ENCODE assay signal across 12 cellular contexts in genomic region chr2:41967426-41968181, GRCh38.
DNase-seq lines count a peak whose midpoint lies in the region; ATAC-seq and TF ChIP-seq lines count a peak whose summit lies in the region.
"Had no signal": no experiment of that assay in that cellular context is flagged by ENCODE, and none has a peak within 500 bp of the region (broad histone marks: within the 10 kb centered on the region; RNA-seq: fewer than 3 reads in every experiment).

No MANE protein-coding gene starts in this region.

- H3K27ac ChIP-seq in H9 (ENCODE audit: insufficient read length, low read depth, low read length) = no peak overlapping the region
- H3K27ac ChIP-seq in endodermal cell (ENCODE audit: low read depth, low read length) = no peak overlapping the region
- peak overlapping the region in 1 of 2 donors; percentile 49 for H3K27ac ChIP-seq in lung (ENCODE audit: low read depth in 1 of 2, low read length in 1 of 2)
- H3K27ac ChIP-seq in stomach = peak overlapping the region in 4 of 5 donors; percentile 59 to 76 (median 60)

- TF ChIP-seq CTCF in H9 (conservative IDR thresholded peaks at IDR 0.05) (no peak), endodermal cell (conservative IDR thresholded peaks at IDR 0.05) (no peak), lung (IDR thresholded peaks at IDR 0.05; ENCODE audit: control extremely low read depth, extremely low read depth) (no peak), stomach (IDR thresholded peaks at IDR 0.05) (no peak), HFFc6 (IDR thresholded peaks at IDR 0.05) (no peak)

- H4K5ac ChIP-seq in H9 (ENCODE audit: insufficient read length, low read depth, low read length) = no peak overlapping the region

- no peak overlapping the region for H2BK120ac ChIP-seq in H9 (ENCODE audit: low read depth, low read length, poor library complexity, severe bottlenecking)

- H3K36me3 ChIP-seq in endodermal cell (ENCODE audit: control insufficient read depth, insufficient read depth, low read length) (no peaks in the 10 kb centered on the region), lung (ENCODE audit: control insufficient read depth in 2 of 2, insufficient read depth in 2 of 2, low read length in 2 of 2) (no peaks in the 10 kb centered on the region), stomach (no peaks in the 10 kb centered on the region)

- H3K79me1 ChIP-seq in H9 (ENCODE audit: insufficient read depth, low read depth, low read length, poor library complexity, severe bottlenecking) = no peaks in the 10 kb centered on the region

- H3K14ac ChIP-seq in H9 (ENCODE audit: insufficient read depth, low read length) = no peak overlapping the region

- no peak overlapping the region for H3K18ac ChIP-seq in H9 (ENCODE audit: insufficient read length, low read depth, low read length)

- no peak overlapping the region for H3K56ac ChIP-seq in H9 (ENCODE audit: insufficient read length, low read depth, low read length)

- H3K4me1 Mint-ChIP-seq in H9 (peaks cover 46 to 52% of the 10 kb centered on the region in 2 experiments), endodermal cell (peaks cover 49% of the 10 kb centered on the region), HFFc6 (ENCODE audit: low read depth) (peaks cover 20% of the 10 kb centered on the region)
- H3K4me1 Mint-ChIP-seq: CD4-positive, CD25-positive, alpha-beta regulatory T cell had no signal

- H3K9ac ChIP-seq in H9 (ENCODE audit: extremely low read depth, insufficient read length, low read length) = no peak overlapping the region
- H3K9ac ChIP-seq in endodermal cell (ENCODE audit: extremely low read depth, low read length, poor library complexity, severe bottlenecking) = no peak overlapping the region

- H4K91ac ChIP-seq in H9 (ENCODE audit: insufficient read length, low read depth, low read length) = no peak overlapping the region

- no peak overlapping the region for H3K4ac ChIP-seq in H9 (ENCODE audit: low read depth, low read length)

- WGBS in H9 (ENCODE audit: extremely low coverage, insufficient read length, low lambda C conversion rate) = no CpG with 5 or more reads among the region's 14 CpGs
- 86 to 95% methylated on average over 10 to 14 of the region's 14 CpGs for WGBS in endodermal cell (ENCODE audit: insufficient coverage in 1 of 2, insufficient read length in 1 of 2), 2 experiments
- WGBS in lung, 2 donors = 64 to 65% methylated on average over 14 of the region's 14 CpGs
- WGBS in stomach, 5 donors = 31 to 38% (median 32%) methylated on average over 12 to 14 of the region's 14 CpGs

- H3K23me2 ChIP-seq in H9 (ENCODE audit: insufficient read length, low read depth, low read length, poor library complexity, severe bottlenecking) = no peaks in the 10 kb centered on the region

- DNase-seq in H9 = no peak
- peak; percentile 50 for DNase-seq in endodermal cell
- DNase-seq in lung (ENCODE audit: low spot score) = peak; percentile 35
- DNase-seq in stomach = no peak
- DNase-seq in HFFc6 = no peak
- DNase-seq in EL = no peak
- DNase-seq: CD4-positive, CD25-positive, alpha-beta regulatory T cell; effector memory CD8-positive, alpha-beta T cell; NCI-H2107 had no signal

- no peak overlapping the region for H3K23ac ChIP-seq in H9 (ENCODE audit: insufficient read length, low read depth, low read length)

- no peak overlapping the region for H2BK20ac ChIP-seq in H9 (ENCODE audit: low read depth, low read length, poor library complexity, severe bottlenecking)

- no peak overlapping the region for H2BK5ac ChIP-seq in H9 (ENCODE audit: insufficient read length, low read length)

- no peak overlapping the region for H2BK15ac ChIP-seq in H9 (ENCODE audit: low read depth, low read length)

- H3K27me3 Mint-ChIP-seq in H9 (ENCODE audit: low read depth) (peaks cover 5% of the 10 kb centered on the region), endodermal cell (ENCODE audit: insufficient read depth) (no peaks in the 10 kb centered on the region), HFFc6 (ENCODE audit: insufficient read depth) (peaks cover 51% of the 10 kb centered on the region)

- no peaks in the 10 kb centered on the region for H3K27me3 ChIP-seq in H9 (ENCODE audit: insufficient read depth, low read length)
- no peaks in the 10 kb centered on the region for H3K27me3 ChIP-seq in endodermal cell (ENCODE audit: control insufficient read depth, insufficient read depth, low read length, poor library complexity, severe bottlenecking)
- no peaks in the 10 kb centered on the region for H3K27me3 ChIP-seq in lung (ENCODE audit: control insufficient read depth, insufficient read depth)
- no peaks in the 10 kb centered on the region for H3K27me3 ChIP-seq in stomach

- H3K4me3 ChIP-seq in endodermal cell (ENCODE audit: low read length) = no peak overlapping the region
- H3K4me3 ChIP-seq in lung = no peak overlapping the region
- no peak overlapping the region for H3K4me3 ChIP-seq in stomach

- no peaks in the 10 kb centered on the region for H4K20me1 ChIP-seq in H9 (ENCODE audit: control insufficient read depth, insufficient read depth, insufficient read length)

- no peak for ATAC-seq in lung (ENCODE audit: insufficient read depth, low FRiP score)
- ATAC-seq in HG03342 (IDR thresholded peaks at IDR 0.05; ENCODE audit: unreplicated experiment) = no peak
- no peak for ATAC-seq in HG03097 (IDR thresholded peaks at IDR 0.05; ENCODE audit: low FRiP score, unreplicated experiment)
- ATAC-seq: effector memory CD8-positive, alpha-beta T cell had no signal

- TF ChIP-seq POLR2A in stomach (IDR thresholded peaks at IDR 0.05) = no peak

- no peaks in the 10 kb centered on the region for H3K9me3 ChIP-seq in H9 (ENCODE audit: control insufficient read depth, low read depth, low read length)
- no peaks in the 10 kb centered on the region for H3K9me3 ChIP-seq in endodermal cell (ENCODE audit: control insufficient read depth, low read length)
- H3K9me3 ChIP-seq in lung (ENCODE audit: control insufficient read depth in 2 of 2, insufficient read depth in 1 of 2, low read length in 1 of 2) = no peaks in the 10 kb centered on the region
- no peaks in the 10 kb centered on the region for H3K9me3 ChIP-seq in stomach

- H3K9me3 Mint-ChIP-seq in H9 (no peaks in the 10 kb centered on the region; a peak in 1 of 5 replicates), endodermal cell (no peaks in the 10 kb centered on the region), HFFc6 (no peaks in the 10 kb centered on the region)
- H3K9me3 Mint-ChIP-seq: activated T-helper 2 cell treated with anti-CD3 and anti-CD28 coated beads, Interferon-gamma antibody, Interleukin-2, Interleukin-4, amounts not matched to agents 10 μg/mL and 5 μg/mL and 100 μg/mL, durations not matched to agents 14 hours and 24 hours and 36 hours; effector memory CD8-positive, alpha-beta T cell had no signal

- peak overlapping the region in 2 of 3 experiments; percentile 65 to 84; a peak in 3 of 7 replicates for H3K27ac Mint-ChIP-seq in H9
- no peak overlapping the region for H3K27ac Mint-ChIP-seq in endodermal cell
- no peak overlapping the region for H3K27ac Mint-ChIP-seq in HFFc6
- H3K27ac Mint-ChIP-seq: activated T-helper 2 cell treated with anti-CD3 and anti-CD28 coated beads, Interferon-gamma antibody, Interleukin-2, Interleukin-4, amounts not matched to agents 10 μg/mL and 5 μg/mL and 100 μg/mL, durations not matched to agents 14 hours and 24 hours and 36 hours; CD4-positive, CD25-positive, alpha-beta regulatory T cell; effector memory CD8-positive, alpha-beta T cell had no signal

- H3T11ph ChIP-seq in H9 (ENCODE audit: low read length) = no peak overlapping the region

- H2AFZ ChIP-seq in H9 (ENCODE audit: low read length) = no peak overlapping the region

- H4K8ac ChIP-seq in H9 (replicated peaks; ENCODE audit: insufficient read length, low read depth, low read length) = no peak overlapping the region

- no peaks in the 10 kb centered on the region for H3K79me2 ChIP-seq in H9 (ENCODE audit: insufficient read depth, low read length)

- no peak for TF ChIP-seq EP300 in stomach (IDR thresholded peaks at IDR 0.05)

- H2AK5ac ChIP-seq in H9 (ENCODE audit: insufficient read length, low read length) = no peak overlapping the region

- H2BK12ac ChIP-seq in H9 (ENCODE audit: insufficient read length, low read depth, low read length) = no peak overlapping the region

- no peak overlapping the region for H3K4me2 ChIP-seq in H9 (ENCODE audit: insufficient read depth, insufficient read length, low read length)

- peaks cover 6% of the 10 kb centered on the region; the same call in 1 of the 2 replicates for H3K4me1 ChIP-seq in H9 (ENCODE audit: insufficient read depth, low read length)
- H3K4me1 ChIP-seq in endodermal cell (ENCODE audit: control insufficient read depth, insufficient read depth, low read length) = peaks cover 25% of the 10 kb centered on the region
- H3K4me1 ChIP-seq in lung (ENCODE audit: control insufficient read depth in 2 of 2, insufficient read depth in 2 of 2, low read length in 2 of 2) = peaks cover 0 to 19% of the 10 kb centered on the region in 2 donors
- peaks cover 16 to 51% (median 42%) of the 10 kb centered on the region in 4 donors for H3K4me1 ChIP-seq in stomach

- H3K4me3 Mint-ChIP-seq in H9 (no peak overlapping the region), endodermal cell (no peak overlapping the region), HFFc6 (no peak overlapping the region)
- H3K4me3 Mint-ChIP-seq: CD4-positive, CD25-positive, alpha-beta regulatory T cell; effector memory CD8-positive, alpha-beta T cell had no signal

- H3K36me3 Mint-ChIP-seq in H9 (ENCODE audit: insufficient read depth in 1 of 3, low read depth in 3 of 3) (no peaks in the 10 kb centered on the region; a peak in 1 of 7 replicates), endodermal cell (ENCODE audit: low read depth) (no peaks in the 10 kb centered on the region), HFFc6 (ENCODE audit: low read depth) (no peaks in the 10 kb centered on the region)
- H3K36me3 Mint-ChIP-seq: CD4-positive, CD25-positive, alpha-beta regulatory T cell had no signal

- intact Hi-C loops in stomach (cut with DNase I; ENCODE audit: low total_unique reads) = no loop called here

Comparison
In these comparisons a context has a peak if more than half of its experiments do, and no peak if none do; other contexts are left out.
1. DNase-seq: peak in endodermal cell (single experiment) and lung (single experiment); none in H9 (single experiment), stomach (single experiment), HFFc6 (single experiment) and EL (single experiment).
2. H3K27ac ChIP-seq: peak in stomach (4 of 5); none in H9 (single experiment) and endodermal cell (single experiment).
3. H3K27ac Mint-ChIP-seq: peak in H9 (2 of 3); none in endodermal cell (single experiment) and HFFc6 (single experiment).